36 cellular contexts compared by ENCODE assay signal in genomic region chr22:37797874-37798500, GRCh38. TPM values are rescaled to one million over a fixed set of nuclear protein-coding genes. Genes with fewer than 3 reads are reported as not detected.
A peak's percentile ranks its signal among the peaks of the same experiment; 100 is the strongest.
DNase-seq lines count a peak whose midpoint lies in the region; ATAC-seq, FAIRE-seq and TF ChIP-seq lines count a peak whose summit lies in the region.
"Had no signal": no experiment of that assay in that cellular context is flagged by ENCODE, and none has a peak within 500 bp of the region (broad histone marks: within the 10 kb centered on the region; RNA-seq: fewer than 3 reads in every experiment).

No MANE protein-coding gene starts in this region.

- H3K23ac ChIP-seq in H1 (ENCODE audit: insufficient read length): no peak overlapping the region

- H3K27ac ChIP-seq in OCI-LY1 (ENCODE audit: low read depth, low read length, poor library complexity, severe bottlenecking) (peak overlapping the region; percentile 83), H1 (ENCODE audit: low read depth, low read length) (no peak overlapping the region), esophagus squamous epithelium (no peak overlapping the region)
- H3K27ac ChIP-seq: SJCRH30, upper lobe of left lung, VCaP had no signal

- 0 out of 2 replicates have a peak overlapping the region, but pooled peaks have one; percentile 46 for H2BK15ac ChIP-seq in H1 (ENCODE audit: low read length)

- H3K27me3 ChIP-seq in OCI-LY1 (ENCODE audit: insufficient read depth, low read length): no peaks in the 10 kb centered on the region
- H3K27me3 ChIP-seq in H1 (replicated peaks in 1 of 4; ENCODE audit: control insufficient read depth in 3 of 4, extremely low read depth in 1 of 4, insufficient read depth in 3 of 4, low read length in 3 of 4): peaks cover 0 to 7% (median 4%) of the 10 kb centered on the region in 4 experiments; a peak in 3 of 7 replicates
- no peaks in the 10 kb centered on the region for H3K27me3 ChIP-seq in esophagus squamous epithelium
- H3K27me3 ChIP-seq: upper lobe of left lung had no signal

- no peak overlapping the region for H3K56ac ChIP-seq in H1 (replicated peaks; ENCODE audit: insufficient read length, low read depth, low read length)

- no peak for TF ChIP-seq EP300 in H1 (IDR thresholded peaks at IDR 0.05; ENCODE audit: borderline replicate concordance in 1 of 2, low read depth in 2 of 2, low read length in 2 of 2)

- H2BK20ac ChIP-seq in H1 (ENCODE audit: low read length): no peak overlapping the region

- H3K4ac ChIP-seq in H1 (replicated peaks; ENCODE audit: insufficient read length, low read depth, low read length): no peak overlapping the region

- H3K4me3 Mint-ChIP-seq in neural crest cell: peak overlapping the region; percentile 7
- no peak overlapping the region for H3K4me3 Mint-ChIP-seq in activated naive CD8-positive, alpha-beta T cell treated with anti-CD3 and anti-CD28 coated beads, Interleukin-2, amount 50 U/mL, for 24 hours
- H3K4me3 Mint-ChIP-seq: activated CD4-positive, alpha-beta T cell treated with anti-CD3 and anti-CD28 coated beads, Interleukin-2, amount 10 ng/mL, durations not matched to agents 24 days and 14 days; activated naive CD8-positive, alpha-beta T cell; naive thymus-derived CD4-positive, alpha-beta T cell had no signal

- no peak overlapping the region for H2BK5ac ChIP-seq in H1 (ENCODE audit: low read depth, low read length)

- H4K8ac ChIP-seq in H1 (ENCODE audit: extremely low read depth, insufficient read depth, low read length): no peak overlapping the region; the same call in 1 of the 2 replicates

- peak overlapping the region; percentile 51; the same call in 1 of the 2 replicates for H2AFZ ChIP-seq in OCI-LY1 (ENCODE audit: low read length)
- H2AFZ ChIP-seq in H1 (ENCODE audit: low read length): no peak overlapping the region; the same call in 1 of the 2 replicates

- no peak for ATAC-seq in activated naive CD8-positive, alpha-beta T cell treated with anti-CD3 and anti-CD28 coated beads, Interleukin-2, amount 50 U/mL, for 24 hours
- ATAC-seq in GM19324 (IDR thresholded peaks at IDR 0.05; ENCODE audit: low FRiP score, unreplicated experiment): no peak
- ATAC-seq: naive thymus-derived CD4-positive, alpha-beta T cell had no signal

- H3F3A ChIP-seq in OCI-LY1 (ENCODE audit: insufficient read depth, low read length): no peaks in the 10 kb centered on the region

- H3K27ac Mint-ChIP-seq in neural crest cell (ENCODE audit: unreplicated experiment): no peak overlapping the region
- H3K27ac Mint-ChIP-seq in activated naive CD8-positive, alpha-beta T cell treated with anti-CD3 and anti-CD28 coated beads, Interleukin-2, amount 50 U/mL, for 24 hours: no peak overlapping the region
- H3K27ac Mint-ChIP-seq: activated CD4-positive, alpha-beta T cell treated with anti-CD3 and anti-CD28 coated beads, Interleukin-2, amount 10 ng/mL, durations not matched to agents 24 days and 14 days; activated naive CD8-positive, alpha-beta T cell had no signal

- DNase-seq in GM18507 (ENCODE audit: extremely low spot score, insufficient read length, low read depth): no peak
- DNase-seq in H1 (ENCODE audit: low read depth in 1 of 2, low spot score in 2 of 2): no peak
- DNase-seq in neural crest cell (ENCODE audit: low read depth, low spot score): no peak
- DNase-seq in esophagus squamous epithelium (lab: John Stamatoyannopoulos, UW): no peak
- DNase-seq in activated naive CD8-positive, alpha-beta T cell treated with anti-CD3 and anti-CD28 coated beads, Interleukin-2, amount 50 U/mL, for 24 hours: no peak
- no peak for DNase-seq in activated CD4-positive, alpha-beta T cell treated with anti-CD3 and anti-CD28 coated beads for 48 hours
- DNase-seq: ACHN; activated CD4-positive, alpha-beta T cell treated with anti-CD3 and anti-CD28 coated beads, Interleukin-2, amount 10 ng/mL, durations not matched to agents 24 days and 14 days; activated effector memory CD4-positive, alpha-beta T cell treated with Interleukin-2 at 50 U/mL for 16 hours; activated T-cell treated with anti-CD3 and anti-CD28 coated beads, Interleukin-2, amount 50 U/mL, for 1 hour; anterior cingulate cortex; cortex of kidney; effector memory CD4-positive, alpha-beta T cell; foreskin fibroblast; GOT3; head of caudate nucleus; islet precursor cell; midbrain; naive thymus-derived CD4-positive, alpha-beta T cell; NCI-H1436; NCI-H2081; NCI-H2227 treated with DMSO at 0.1 percent for 48 hours; NCI-H526 treated with DMSO at 0.1 percent for 48 hours; SJCRH30; stimulated activated naive CD4-positive, alpha-beta T cell; T1000; upper lobe of left lung had no signal

- peak overlapping the region; percentile 0 for H3K4me3 ChIP-seq in OCI-LY1 (ENCODE audit: low read depth, low read length, poor library complexity, severe bottlenecking)
- no peak overlapping the region for H3K4me3 ChIP-seq in H1 (ENCODE audit: extremely low read depth in 1 of 4, insufficient read depth in 2 of 4, low read depth in 3 of 4, low read length in 4 of 4)
- H3K4me3 ChIP-seq in esophagus squamous epithelium: no peak overlapping the region
- H3K4me3 ChIP-seq: SJCRH30, upper lobe of left lung had no signal

- H3K79me2 ChIP-seq in OCI-LY1 (ENCODE audit: insufficient read depth, low read length) (no peaks in the 10 kb centered on the region), H1 (ENCODE audit: control insufficient read depth in 1 of 2, insufficient read depth in 2 of 2, low read length in 2 of 2) (no peaks in the 10 kb centered on the region)

- H3K9ac ChIP-seq in OCI-LY1 (ENCODE audit: low read length): peak overlapping the region; percentile 24; the same call in 1 of the 2 replicates
- H3K9ac ChIP-seq in H1 (replicated peaks in 1 of 4; ENCODE audit: extremely low read depth in 1 of 4, low read depth in 3 of 4, low read length in 3 of 4): no peak overlapping the region

- peaks cover 4% of the 10 kb centered on the region for H3K27me3 Mint-ChIP-seq in neural crest cell (ENCODE audit: low read depth)
- peaks cover 19% of the 10 kb centered on the region for H3K27me3 Mint-ChIP-seq in activated naive CD8-positive, alpha-beta T cell treated with anti-CD3 and anti-CD28 coated beads, Interleukin-2, amount 50 U/mL, for 24 hours

- TF ChIP-seq CTCF in OCI-LY1 (IDR thresholded peaks at IDR 0.05; ENCODE audit: low read length) (peak; percentile 31; the same call in 1 of the 2 replicates), H1 (IDR thresholded peaks at IDR 0.05; ENCODE audit: control extremely low read depth in 1 of 3, insufficient read depth in 1 of 3, low read depth in 1 of 3, low read length in 3 of 3) (no peak), neural crest cell (conservative IDR thresholded peaks at IDR 0.05) (no peak), esophagus squamous epithelium (IDR thresholded peaks at IDR 0.05) (no peak)

- TF ChIP-seq POLR2A in H1 (IDR thresholded peaks at IDR 0.05; ENCODE audit: control extremely low read depth in 1 of 2, low read depth in 2 of 2, low read length in 2 of 2) (no peak), esophagus squamous epithelium (IDR thresholded peaks at IDR 0.05) (no peak)

- CTCF ChIA-PET in H1 (lab: Charles Lee; ENCODE audit: partially characterized antibody): interaction anchor here (0.6 to 1.5 kb wide), 4 partner anchors 20 to 155 kb away, joined by 3 to 6 read pairs (median 4); no protein-coding TSS in a partner anchor

- H3K9me3 ChIP-seq in OCI-LY1 (ENCODE audit: low read length) (no peaks in the 10 kb centered on the region), H1 (ENCODE audit: insufficient read depth in 2 of 2, low read depth in 1 of 2, low read length in 1 of 2) (no peaks in the 10 kb centered on the region), esophagus squamous epithelium (no peaks in the 10 kb centered on the region)
- H3K9me3 ChIP-seq: SJCRH30, upper lobe of left lung had no signal

- no peaks in the 10 kb centered on the region for H3K9me3 Mint-ChIP-seq in neural crest cell
- H3K9me3 Mint-ChIP-seq in activated naive CD8-positive, alpha-beta T cell treated with anti-CD3 and anti-CD28 coated beads, Interleukin-2, amount 50 U/mL, for 24 hours: no peaks in the 10 kb centered on the region
- H3K9me3 Mint-ChIP-seq: activated CD4-positive, alpha-beta T cell treated with anti-CD3 and anti-CD28 coated beads, Interleukin-2, amount 10 ng/mL, durations not matched to agents 24 days and 14 days had no signal

- no peak overlapping the region for H3K14ac ChIP-seq in H1 (ENCODE audit: insufficient read length)

- WGBS in H1 (ENCODE audit: extremely low coverage in 1 of 2, insufficient coverage in 1 of 2, insufficient read length in 1 of 2, insufficient replicate concordance in 2 of 2, low coverage in 1 of 2, low lambda C conversion rate in 2 of 2, missing lambda C conversion rate in 1 of 2), 2 experiments: 79% methylated on average over 13 of the region's 14 CpGs; no CpG with 5 or more reads in 1 of the 2 experiments
- WGBS in esophagus squamous epithelium, 2 donors: 55 to 65% methylated on average over 8 to 11 of the region's 14 CpGs

- H2BK120ac ChIP-seq in H1 (replicated peaks; ENCODE audit: low read depth, low read length): no peak overlapping the region

- H2BK12ac ChIP-seq in H1 (ENCODE audit: low read depth, low read length): peak overlapping the region; percentile 75; the same call in 1 of the 2 replicates

- no peak for TF ChIP-seq RAD21 in H1 (IDR thresholded peaks at IDR 0.05 in 1 of 2, conservative IDR thresholded peaks at IDR 0.05 in 1 of 2; ENCODE audit: low read depth in 2 of 2, low read length in 2 of 2)

- H3K23me2 ChIP-seq in H1 (ENCODE audit: low read depth, low read length): peaks cover 10% of the 10 kb centered on the region; the same call in 1 of the 2 replicates

- POLR2A ChIA-PET in H1 (lab: Charles Lee; ENCODE audit: partially characterized antibody): no interaction called here

- no peak overlapping the region for H3K18ac ChIP-seq in H1 (ENCODE audit: extremely low read depth, low read length)

- H3K36me3 Mint-ChIP-seq in neural crest cell (ENCODE audit: low read depth): no peaks in the 10 kb centered on the region
- H3K36me3 Mint-ChIP-seq in activated naive CD8-positive, alpha-beta T cell treated with anti-CD3 and anti-CD28 coated beads, Interleukin-2, amount 50 U/mL, for 24 hours (ENCODE audit: low read depth): no peaks in the 10 kb centered on the region
- H3K36me3 Mint-ChIP-seq: activated naive CD8-positive, alpha-beta T cell; naive thymus-derived CD4-positive, alpha-beta T cell had no signal

- H3K4me1 ChIP-seq in OCI-LY1 (ENCODE audit: insufficient read depth, low read length, severe bottlenecking) (peaks cover 33% of the 10 kb centered on the region), H1 (replicated peaks in 1 of 4; ENCODE audit: control insufficient read depth in 3 of 4, insufficient read depth in 4 of 4, low read length in 3 of 4) (peaks cover 0 to 3% (median under 1%) of the 10 kb centered on the region in 4 experiments; a peak in 4 of 7 replicates), esophagus squamous epithelium (peaks cover 3 to 13% (median 11%) of the 10 kb centered on the region in 3 donors)

- H4K5ac ChIP-seq in H1 (ENCODE audit: insufficient read length, low read depth, low read length): no peak overlapping the region

- intact Hi-C loops in esophagus squamous epithelium (cut with DNase I): loop anchor here (10.0 kb wide), 1 partner anchor 163 kb away; the partner anchor contains the start of gene SH3BP1

- FAIRE-seq in GM18507 (lab: Jason Lieb, UNC) (peak; percentile 38), H1 (lab: Jason Lieb, UNC) (no peak)

- H4K91ac ChIP-seq in H1 (replicated peaks; ENCODE audit: insufficient read length, low read length): no peak overlapping the region

- H2AK5ac ChIP-seq in H1 (ENCODE audit: low read depth, low read length): peak overlapping the region; percentile 39; the same call in 1 of the 2 replicates

- peaks cover 13% of the 10 kb centered on the region for H3K4me1 Mint-ChIP-seq in neural crest cell
- peaks cover 6% of the 10 kb centered on the region for H3K4me1 Mint-ChIP-seq in activated naive CD8-positive, alpha-beta T cell treated with anti-CD3 and anti-CD28 coated beads, Interleukin-2, amount 50 U/mL, for 24 hours

- H3K36me3 ChIP-seq in OCI-LY1 (ENCODE audit: insufficient read depth, low read length): no peaks in the 10 kb centered on the region; the same call in 1 of the 2 replicates
- H3K36me3 ChIP-seq in H1 (ENCODE audit: control insufficient read depth in 2 of 4, insufficient read depth in 4 of 4, low read length in 3 of 4): no peaks in the 10 kb centered on the region
- no peaks in the 10 kb centered on the region for H3K36me3 ChIP-seq in esophagus squamous epithelium
- H3K36me3 ChIP-seq: SJCRH30, upper lobe of left lung had no signal

- no peaks in the 10 kb centered on the region for H3K9me2 ChIP-seq in OCI-LY1 (ENCODE audit: low read depth, low read length)

- H4K20me1 ChIP-seq in OCI-LY1 (ENCODE audit: insufficient read depth, low read length) (no peaks in the 10 kb centered on the region), H1 (replicated peaks in 1 of 2; ENCODE audit: control insufficient read depth in 1 of 2, insufficient read depth in 2 of 2, low read length in 2 of 2) (no peaks in the 10 kb centered on the region)

- H3K79me1 ChIP-seq in H1 (ENCODE audit: low read depth, low read length): no peaks in the 10 kb centered on the region

- H3K4me2 ChIP-seq in OCI-LY1 (ENCODE audit: low read length): peak overlapping the region; percentile 33; the same call in 1 of the 2 replicates
- no peak overlapping the region for H3K4me2 ChIP-seq in H1 (ENCODE audit: insufficient read depth in 1 of 2, low read depth in 2 of 2, low read length in 2 of 2)

RNA-seq across cellular contexts. Expression of gene GCAT, which starts 9.7 kb away (rescaled TPM):
- total RNA-seq in H1 (2021; fragmentation: NEBNext Ultra II Directional; extraction: Animal tissue kit (Norgen Biotek cat#: 25700)): 24.3 and 24.5 TPM in 2 replicates
- 47.5 and 51.7 TPM in 2 replicates for polyA plus RNA-seq in H1 (2011; rRNA removed)
- 36.8 TPM for polyA plus RNA-seq in H1 (2011; cell fraction: cytosol; rRNA removed)
- polyA plus RNA-seq in H1 (2011; cell fraction: nucleus; rRNA removed): 61.9 TPM
- 19.8 to 42.1 TPM (median 35.7 TPM) in 4 replicates for polyA plus RNA-seq in H1 (2012, experiment 1 of 2)
- polyA plus RNA-seq in H1 (2012, experiment 2 of 2): 34.4 TPM
- polyA plus RNA-seq in H1 (2013, experiment 1 of 2): 23.2 TPM
- polyA plus RNA-seq in H1 (2013, experiment 2 of 2): 23.4 TPM
- polyA minus RNA-seq in H1 (2011; rRNA and poly(A)+ RNA removed): 17.4 and 19.2 TPM in 2 replicates
- polyA minus RNA-seq in H1 (2011; cell fraction: cytosol; rRNA and poly(A)+ RNA removed): 37.1 TPM
- polyA minus RNA-seq in H1 (2011; cell fraction: nucleus; rRNA and poly(A)+ RNA removed): 17.9 TPM
- 53.1 and 55.8 TPM in 2 replicates for total RNA-seq in neural crest cell
- 10 to 100 TPM; 14.3 to 22.5 (median 20.7) TPM for total RNA-seq in esophagus squamous epithelium

RNA-seq across cellular contexts. Expression of gene GALR3, which starts 25.2 kb away (rescaled TPM):
- total RNA-seq in H1 (2021; fragmentation: NEBNext Ultra II Directional; extraction: Animal tissue kit (Norgen Biotek cat#: 25700)): 0.46 and 0.84 TPM in 2 replicates
- polyA plus RNA-seq in H1 (2011; rRNA removed): 0.77 and 1.1 TPM in 2 replicates
- 0.54 TPM for polyA plus RNA-seq in H1 (2011; cell fraction: cytosol; rRNA removed)
- polyA plus RNA-seq in H1 (2011; cell fraction: nucleus; rRNA removed): 1.7 TPM
- 0.42 to 0.76 TPM (median 0.59 TPM) in 3 of 4 replicates, not detected in the other for polyA plus RNA-seq in H1 (2012, experiment 1 of 2)
- polyA plus RNA-seq in H1 (2012, experiment 2 of 2): 0.26 TPM
- 0.45 TPM for polyA plus RNA-seq in H1 (2013, experiment 1 of 2)
- polyA plus RNA-seq in H1 (2013, experiment 2 of 2): 0.64 TPM
- 0.39 TPM in 1 of 2 replicates, not detected in the other for polyA minus RNA-seq in H1 (2011; rRNA and poly(A)+ RNA removed)
- not detected for polyA minus RNA-seq in H1 (2011; cell fraction: cytosol; rRNA and poly(A)+ RNA removed)
- polyA minus RNA-seq in H1 (2011; cell fraction: nucleus; rRNA and poly(A)+ RNA removed): 0.60 TPM
- total RNA-seq in neural crest cell (0.49 TPM in 1 of 2 replicates, not detected in the other), esophagus squamous epithelium (not detected)
- total RNA-seq: activated CD4-positive, alpha-beta T cell treated with anti-CD3 and anti-CD28 coated beads, Interleukin-2, amount 10 ng/mL, durations not matched to agents 24 days and 14 days; activated CD8-positive, alpha-beta memory T cell treated with anti-CD3 and anti-CD28 coated beads for 36 hours; LHCN-M2; lower leg skin; naive thymus-derived CD4-positive, alpha-beta T cell; RPMI7951; SJCRH30; upper lobe of left lung had no signal
- polyA plus RNA-seq: BJ; naive thymus-derived CD4-positive, alpha-beta T cell had no signal

RNA-seq across cellular contexts. Expression of gene ANKRD54, which starts 46.1 kb away (rescaled TPM):
- 13.3 and 13.7 TPM in 2 replicates for total RNA-seq in H1 (2021; fragmentation: NEBNext Ultra II Directional; extraction: Animal tissue kit (Norgen Biotek cat#: 25700))
- polyA plus RNA-seq in H1 (2011; rRNA removed): 16.7 and 18.8 TPM in 2 replicates
- 22.3 TPM for polyA plus RNA-seq in H1 (2011; cell fraction: cytosol; rRNA removed)
- polyA plus RNA-seq in H1 (2011; cell fraction: nucleus; rRNA removed): 26.7 TPM
- polyA plus RNA-seq in H1 (2012, experiment 1 of 2): 9.5 to 15.4 TPM (median 13.8 TPM) in 4 replicates
- 11.9 TPM for polyA plus RNA-seq in H1 (2012, experiment 2 of 2)
- 12.3 TPM for polyA plus RNA-seq in H1 (2013, experiment 1 of 2)
- 12.1 TPM for polyA plus RNA-seq in H1 (2013, experiment 2 of 2)
- polyA minus RNA-seq in H1 (2011; rRNA and poly(A)+ RNA removed): 8.4 and 11.3 TPM in 2 replicates
- polyA minus RNA-seq in H1 (2011; cell fraction: cytosol; rRNA and poly(A)+ RNA removed): 12.0 TPM
- 10.5 TPM for polyA minus RNA-seq in H1 (2011; cell fraction: nucleus; rRNA and poly(A)+ RNA removed)
- total RNA-seq in neural crest cell (31.3 and 31.7 TPM in 2 replicates), esophagus squamous epithelium (10 to 100 TPM; 24.6 to 38.1 (median 29.5) TPM)

RNA-seq across cellular contexts. Expression of gene EIF3L, which starts 51.2 kb away (rescaled TPM):
- 622 and 639 TPM in 2 replicates for total RNA-seq in H1 (2021; fragmentation: NEBNext Ultra II Directional; extraction: Animal tissue kit (Norgen Biotek cat#: 25700))
- polyA plus RNA-seq in H1 (2011; rRNA removed): 588 and 886 TPM in 2 replicates
- polyA plus RNA-seq in H1 (2011; cell fraction: cytosol; rRNA removed): 739 TPM
- 433 TPM for polyA plus RNA-seq in H1 (2011; cell fraction: nucleus; rRNA removed)
- polyA plus RNA-seq in H1 (2012, experiment 1 of 2): 891 to 952 TPM (median 929 TPM) in 4 replicates
- 202 TPM for polyA plus RNA-seq in H1 (2012, experiment 2 of 2)
- polyA plus RNA-seq in H1 (2013, experiment 1 of 2): 533 TPM
- 561 TPM for polyA plus RNA-seq in H1 (2013, experiment 2 of 2)
- polyA minus RNA-seq in H1 (2011; rRNA and poly(A)+ RNA removed): 1,196 and 1,601 TPM in 2 replicates
- polyA minus RNA-seq in H1 (2011; cell fraction: cytosol; rRNA and poly(A)+ RNA removed): 274 TPM
- polyA minus RNA-seq in H1 (2011; cell fraction: nucleus; rRNA and poly(A)+ RNA removed): 247 TPM
- total RNA-seq in neural crest cell (725 and 748 TPM in 2 replicates), esophagus squamous epithelium (100 to 1,000 TPM; 192 to 499 (median 281) TPM)
